In the genomic region with DNA sequence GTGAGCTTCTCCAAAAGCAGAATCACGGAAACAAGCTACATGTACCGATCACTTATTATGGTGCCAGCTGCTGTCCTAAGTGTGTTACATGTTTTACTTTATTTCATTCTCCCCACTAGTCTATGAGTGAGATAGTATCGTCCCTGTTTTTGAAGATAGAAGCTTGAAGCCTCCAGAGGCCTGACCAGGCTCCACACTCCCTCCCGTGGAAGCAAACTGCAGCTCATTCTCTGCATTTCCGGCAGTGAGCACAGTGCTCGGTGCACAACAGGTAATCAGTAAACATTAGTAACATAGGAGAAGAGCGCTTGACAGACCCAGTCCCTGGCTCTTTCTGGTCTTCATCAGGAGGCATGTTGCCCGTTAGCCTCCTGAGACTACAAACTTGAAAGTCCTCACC, we compare ENCODE assay signal across 12 cellular contexts.
A peak's percentile ranks its signal among the peaks of the same experiment; 100 is the strongest.
DNase-seq lines count a peak whose midpoint lies in the region; ATAC-seq, FAIRE-seq and TF ChIP-seq lines count a peak whose summit lies in the region.
"Had no signal": no experiment of that assay in that cellular context is flagged by ENCODE, and none has a peak within 500 bp of the region (broad histone marks: within the 10 kb centered on the region; RNA-seq: fewer than 3 reads in every experiment).

No MANE protein-coding gene starts in this region.

- no peak overlapping the region for H3K4me2 ChIP-seq in K562 (ENCODE audit: insufficient read depth, low read length)

- no peak overlapping the region for H3K4me3 Mint-ChIP-seq in activated CD4-positive, alpha-beta T cell treated with anti-CD3 and anti-CD28 coated beads, Interleukin-2, amount 10 ng/mL, durations not matched to agents 24 days and 14 days
- H3K4me3 Mint-ChIP-seq: activated CD4-positive, alpha-beta T cell treated with anti-CD3 and anti-CD28 coated beads for 36 hours; memory B cell had no signal

- FAIRE-seq in K562 (lab: Jason Lieb, UNC) = no peak
- FAIRE-seq: astrocyte, GM12892 had no signal

- no peak overlapping the region for H3K4me3 ChIP-seq in K562
- H3K4me3 ChIP-seq in left lung = no peak overlapping the region

- POLR2A ChIA-PET in K562 (lab: Yijun Ruan, JAX) = no interaction called here

- H3K9ac ChIP-seq in K562 (ENCODE audit: insufficient read depth in 1 of 2, low read depth in 2 of 2, low read length in 2 of 2) = no peak overlapping the region

- no peaks in the 10 kb centered on the region for H3K27me3 ChIP-seq in K562 (ENCODE audit: control insufficient read depth in 2 of 2, insufficient read depth in 2 of 2, low read length in 2 of 2)
- no peaks in the 10 kb centered on the region for H3K27me3 ChIP-seq in left lung

- TF ChIP-seq CTCF in K562 (IDR thresholded peaks at IDR 0.05 in 2 of 3, conservative IDR thresholded peaks at IDR 0.05 in 1 of 3; ENCODE audit: insufficient read depth in 2 of 3, low read depth in 1 of 3, low read length in 3 of 3) = peak in 2 of 3 experiments; percentile 9 to 43; a peak in 2 of 6 replicates
- TF ChIP-seq CTCF in left lung (IDR thresholded peaks at IDR 0.05) = peak in 1 of 2 donors; percentile 23
- TF ChIP-seq CTCF in GM13976 (IDR thresholded peaks at IDR 0.05; ENCODE audit: borderline replicate concordance, control extremely low read depth, extremely low read depth, insufficient read depth, missing control alignments) = no peak

- H3K27ac Mint-ChIP-seq in activated CD4-positive, alpha-beta T cell treated with anti-CD3 and anti-CD28 coated beads, Interleukin-2, amount 10 ng/mL, durations not matched to agents 24 days and 14 days = no peak overlapping the region
- H3K27ac Mint-ChIP-seq: activated CD4-positive, alpha-beta T cell treated with anti-CD3 and anti-CD28 coated beads for 36 hours; memory B cell had no signal

- DNase-seq in AG20443 (ENCODE audit: low spot score) (peak; percentile 38), NCI-H2029 treated with DMSO at 0.1 percent for 48 hours (lab: John Stamatoyannopoulos, UW) (peak; percentile 49), K562 (ENCODE audit: extremely low read depth in 1 of 4, low spot score in 3 of 4) (peak in 1 of 4 experiments; percentile 2), left lung (no peak), GM13976 (ENCODE audit: low spot score) (no peak)
- no peak for DNase-seq in activated CD4-positive, alpha-beta T cell treated with anti-CD3 and anti-CD28 coated beads, Interleukin-2, amount 10 ng/mL, durations not matched to agents 24 days and 14 days
- DNase-seq: activated CD4-positive, alpha-beta T cell treated with anti-CD3 and anti-CD28 coated beads for 36 hours had no signal

- no peaks in the 10 kb centered on the region for H4K20me1 ChIP-seq in K562 (replicated peaks; ENCODE audit: control insufficient read depth, insufficient read depth, low read length)

- no peaks in the 10 kb centered on the region for H3K4me1 Mint-ChIP-seq in activated CD4-positive, alpha-beta T cell treated with anti-CD3 and anti-CD28 coated beads, Interleukin-2, amount 10 ng/mL, durations not matched to agents 24 days and 14 days
- H3K4me1 Mint-ChIP-seq: activated CD4-positive, alpha-beta T cell treated with anti-CD3 and anti-CD28 coated beads for 36 hours; memory B cell had no signal

- H3K36me3 ChIP-seq in K562 (ENCODE audit: control insufficient read depth, insufficient read depth, low read length) = no peaks in the 10 kb centered on the region
- no peaks in the 10 kb centered on the region for H3K36me3 ChIP-seq in left lung

- H3K79me2 ChIP-seq in K562 (ENCODE audit: control insufficient read depth, insufficient read depth, low read length) = no peaks in the 10 kb centered on the region

- CTCF ChIA-PET in K562 (lab: Yijun Ruan, JAX; ENCODE audit: low intra/inter-chr PET ratio) = no interaction called here

- peaks cover 24% of the 10 kb centered on the region for H3K27me3 Mint-ChIP-seq in activated CD4-positive, alpha-beta T cell treated with anti-CD3 and anti-CD28 coated beads, Interleukin-2, amount 10 ng/mL, durations not matched to agents 24 days and 14 days

- no peaks in the 10 kb centered on the region for H3K9me1 ChIP-seq in K562 (ENCODE audit: control insufficient read depth, insufficient read depth, low read length)

- H3K27ac ChIP-seq in K562 (ENCODE audit: extremely low read depth, low read depth, low read length) (no peak overlapping the region), left lung (peak overlapping the region in 1 of 2 donors; percentile 36)

- H3K4me1 ChIP-seq in K562 (replicated peaks in 1 of 2; ENCODE audit: control insufficient read depth in 2 of 2, insufficient read depth in 2 of 2, low read length in 2 of 2) (no peaks in the 10 kb centered on the region; a peak in 1 of 5 replicates), left lung (no peaks in the 10 kb centered on the region)

- H2AFZ ChIP-seq in K562 (ENCODE audit: low read depth, low read length) = no peak overlapping the region

- ATAC-seq in K562 (peak; percentile 48; the same call in 1 of the 3 replicates), left lung (peak; percentile 71), GM19452 (IDR thresholded peaks at IDR 0.05; ENCODE audit: unreplicated experiment) (no peak), GM18520 (IDR thresholded peaks at IDR 0.05; ENCODE audit: unreplicated experiment) (no peak)
- ATAC-seq: activated CD4-positive, alpha-beta T cell treated with anti-CD3 and anti-CD28 coated beads for 36 hours had no signal

- no peak for TF ChIP-seq POLR2A in K562 (conservative IDR thresholded peaks at IDR 0.05)

- H3K9me3 ChIP-seq in K562 (replicated peaks; ENCODE audit: control insufficient read depth, insufficient read depth, low read depth, low read length) (no peaks in the 10 kb centered on the region), left lung (no peaks in the 10 kb centered on the region)

- 1% methylated on average over 8 of the region's 8 CpGs for WGBS in K562 (ENCODE audit: insufficient coverage, low coverage, missing lambda C conversion rate)

- in situ Hi-C loops in K562 (cut with MboI) = no loop called here
- in situ Hi-C loops in GM13976 (cut with MboI; ENCODE audit: low sequenced_read_pairs, unreplicated experiment) = no loop called here

- H3K36me3 Mint-ChIP-seq in activated CD4-positive, alpha-beta T cell treated with anti-CD3 and anti-CD28 coated beads, Interleukin-2, amount 10 ng/mL, durations not matched to agents 24 days and 14 days (ENCODE audit: low read depth) = no peaks in the 10 kb centered on the region
- H3K36me3 Mint-ChIP-seq: memory B cell had no signal

- intact Hi-C loops in K562 (cut with micrococcal nuclease) = no loop called here
- intact Hi-C loops in left lung (cut with DNase I) = no loop called here
- intact Hi-C loops in activated CD4-positive, alpha-beta T cell treated with anti-CD3 and anti-CD28 coated beads, Interleukin-2, amount 10 ng/mL, durations not matched to agents 24 days and 14 days (cut with micrococcal nuclease) = no loop called here

- no peak for TF ChIP-seq EP300 in K562 (IDR thresholded peaks at IDR 0.05; ENCODE audit: low read length)

- no peaks in the 10 kb centered on the region for H3K9me3 Mint-ChIP-seq in activated CD4-positive, alpha-beta T cell treated with anti-CD3 and anti-CD28 coated beads, Interleukin-2, amount 10 ng/mL, durations not matched to agents 24 days and 14 days
- H3K9me3 Mint-ChIP-seq: memory B cell had no signal

- TF ChIP-seq RAD21 in K562 (CRISPR knock-in tag; conservative IDR thresholded peaks at IDR 0.05 in 1 of 2, IDR thresholded peaks at IDR 0.05 in 1 of 2) = peak; percentile 27 to 37; a peak in 3 of 4 replicates

- BruUV-seq in K562 (replicated peaks; lab: Mats Ljungman, UMichigan) = no TSS peak

TF ChIP-seq in K562, 482 proteins besides CTCF, POLR2A, EP300 and RAD21 (continues in another document):
- no peak for TF ChIP-seq ESRRA (IDR thresholded peaks at IDR 0.05; ENCODE audit: borderline replicate concordance, low read depth)
- TF ChIP-seq, protein P1, sequence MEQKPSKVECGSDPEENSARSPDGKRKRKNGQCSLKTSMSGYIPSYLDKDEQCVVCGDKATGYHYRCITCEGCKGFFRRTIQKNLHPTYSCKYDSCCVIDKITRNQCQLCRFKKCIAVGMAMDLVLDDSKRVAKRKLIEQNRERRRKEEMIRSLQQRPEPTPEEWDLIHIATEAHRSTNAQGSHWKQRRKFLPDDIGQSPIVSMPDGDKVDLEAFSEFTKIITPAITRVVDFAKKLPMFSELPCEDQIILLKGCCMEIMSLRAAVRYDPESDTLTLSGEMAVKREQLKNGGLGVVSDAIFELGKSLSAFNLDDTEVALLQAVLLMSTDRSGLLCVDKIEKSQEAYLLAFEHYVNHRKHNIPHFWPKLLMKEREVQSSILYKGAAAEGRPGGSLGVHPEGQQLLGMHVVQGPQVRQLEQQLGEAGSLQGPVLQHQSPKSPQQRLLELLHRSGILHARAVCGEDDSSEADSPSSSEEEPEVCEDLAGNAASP (IDR thresholded peaks at IDR 0.05) = no peak
- TF ChIP-seq CBX3 (IDR thresholded peaks at IDR 0.05; ENCODE audit: borderline replicate concordance in 1 of 2, low read length in 2 of 2) = no peak
- no peak for TF ChIP-seq ELF4 (CRISPR knock-in tag; IDR thresholded peaks at IDR 0.05)
- TF ChIP-seq, protein P2, sequence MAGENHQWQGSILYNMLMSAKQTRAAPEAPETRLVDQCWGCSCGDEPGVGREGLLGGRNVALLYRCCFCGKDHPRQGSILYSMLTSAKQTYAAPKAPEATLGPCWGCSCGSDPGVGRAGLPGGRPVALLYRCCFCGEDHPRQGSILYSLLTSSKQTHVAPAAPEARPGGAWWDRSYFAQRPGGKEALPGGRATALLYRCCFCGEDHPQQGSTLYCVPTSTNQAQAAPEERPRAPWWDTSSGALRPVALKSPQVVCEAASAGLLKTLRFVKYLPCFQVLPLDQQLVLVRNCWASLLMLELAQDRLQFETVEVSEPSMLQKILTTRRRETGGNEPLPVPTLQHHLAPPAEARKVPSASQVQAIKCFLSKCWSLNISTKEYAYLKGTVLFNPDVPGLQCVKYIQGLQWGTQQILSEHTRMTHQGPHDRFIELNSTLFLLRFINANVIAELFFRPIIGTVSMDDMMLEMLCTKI (IDR thresholded peaks at IDR 0.05; ENCODE audit: partially characterized antibody) = no peak
- TF ChIP-seq, protein P3, sequence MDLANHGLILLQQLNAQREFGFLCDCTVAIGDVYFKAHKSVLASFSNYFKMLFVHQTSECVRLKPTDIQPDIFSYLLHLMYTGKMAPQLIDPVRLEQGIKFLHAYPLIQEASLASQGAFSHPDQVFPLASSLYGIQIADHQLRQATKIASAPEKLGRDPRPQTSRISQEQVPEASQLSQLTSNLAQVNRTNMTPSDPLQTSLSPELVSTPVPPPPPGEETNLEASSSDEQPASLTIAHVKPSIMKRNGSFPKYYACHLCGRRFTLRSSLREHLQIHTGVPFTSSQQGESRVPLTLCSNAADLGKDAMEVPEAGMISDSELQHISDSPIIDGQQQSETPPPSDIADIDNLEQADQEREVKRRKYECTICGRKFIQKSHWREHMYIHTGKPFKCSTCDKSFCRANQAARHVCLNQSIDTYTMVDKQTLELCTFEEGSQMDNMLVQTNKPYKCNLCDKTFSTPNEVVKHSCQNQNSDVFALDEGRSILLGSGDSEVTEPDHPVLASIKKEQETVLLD (IDR thresholded peaks at IDR 0.05) = no peak
- no peak for TF ChIP-seq SREBF1 (IDR thresholded peaks at IDR 0.05; ENCODE audit: borderline replicate concordance, low read depth, low read length)

Comparison
In these comparisons a context has a peak if more than half of its experiments do, and no peak if none do; other contexts are left out.
1. DNase-seq: peak in AG20443 (single experiment) and NCI-H2029 treated with DMSO at 0.1 percent for 48 hours (single experiment); none in left lung (0 of 2), GM13976 (single experiment) and activated CD4-positive, alpha-beta T cell treated with anti-CD3 and anti-CD28 coated beads, Interleukin-2, amount 10 ng/mL, durations not matched to agents 24 days and 14 days (single experiment).
2. ATAC-seq: peak in K562 (single experiment) and left lung (single experiment); none in GM19452 (single experiment) and GM18520 (single experiment).